Comparison of ENCODE assay signal across 1 cellular context in genomic region chr13:39655041-39655568, GRCh38.
TF ChIP-seq lines count a peak whose summit lies in the region.

No MANE protein-coding gene starts in this region.

TF ChIP-seq in GM12878, 131 proteins besides CTCF, POLR2A, EP300 and RAD21:
- TF ChIP-seq REST (IDR thresholded peaks at IDR 0.05; ENCODE audit: low read depth, low read length) (no peak), YBX1 (IDR thresholded peaks at IDR 0.05) (no peak), STAT3 (IDR thresholded peaks at IDR 0.05; ENCODE audit: low read depth, low read length) (no peak), MYB (IDR thresholded peaks at IDR 0.05; ENCODE audit: borderline replicate concordance, low read depth, low read length) (no peak), CHD1 (IDR thresholded peaks at IDR 0.05; ENCODE audit: low read depth, low read length) (no peak), PAX5 (IDR thresholded peaks at IDR 0.05; ENCODE audit: borderline replicate concordance, low read depth, low read length) (no peak), PBX3 (IDR thresholded peaks at IDR 0.05; ENCODE audit: insufficient replicate concordance, low read depth, low read length) (no peak), SP1 (IDR thresholded peaks at IDR 0.05; ENCODE audit: low read depth, low read length) (no peak), RAD51 (IDR thresholded peaks at IDR 0.05) (0 out of 2 replicates have a peak, but pooled peaks have one; percentile 19), HDAC2 (IDR thresholded peaks at IDR 0.05) (no peak), PAX8 (IDR thresholded peaks at IDR 0.05) (peak; percentile 56; the same call in 1 of the 2 replicates), CBFB (IDR thresholded peaks at IDR 0.05; ENCODE audit: low read depth) (no peak)
